In the genomic region with DNA sequence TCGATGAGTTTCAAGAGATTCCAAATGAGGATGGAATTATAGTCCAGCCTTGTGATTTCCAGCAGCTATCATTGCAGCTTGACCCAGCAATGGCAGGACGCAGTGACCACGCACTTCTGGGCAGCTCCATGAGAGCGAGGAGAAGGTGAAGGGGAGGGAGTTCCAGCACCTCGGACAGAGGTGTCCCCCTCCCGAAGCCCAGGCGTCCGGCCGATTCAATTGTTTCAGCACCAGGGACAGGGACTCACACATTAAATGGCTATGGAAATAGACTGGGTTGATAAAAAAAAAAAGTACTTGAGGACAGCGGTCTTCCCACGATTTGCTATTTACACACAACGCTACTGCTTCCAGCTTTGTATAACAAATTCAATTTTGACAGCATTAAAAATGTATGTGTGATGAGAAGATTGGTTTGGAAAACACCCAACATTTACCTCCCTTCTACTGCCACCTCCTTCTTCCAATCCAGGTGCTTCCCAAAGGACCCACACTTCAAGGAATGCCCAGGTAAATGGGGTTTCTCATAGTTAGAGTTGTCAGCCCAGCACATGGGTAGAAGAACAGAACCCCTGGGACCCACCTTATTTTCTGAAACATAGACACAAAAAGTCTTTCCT, we compare ENCODE assay signal across 1 cellular context.
A peak's percentile ranks its signal among the peaks of the same experiment; 100 is the strongest.
TF ChIP-seq lines count a peak whose summit lies in the region.

No MANE protein-coding gene starts in this region.

TF ChIP-seq in HEK293, 187 proteins besides CTCF, POLR2A, EP300 and RAD21 (continued from another document):
- TF ChIP-seq, protein P1, sequence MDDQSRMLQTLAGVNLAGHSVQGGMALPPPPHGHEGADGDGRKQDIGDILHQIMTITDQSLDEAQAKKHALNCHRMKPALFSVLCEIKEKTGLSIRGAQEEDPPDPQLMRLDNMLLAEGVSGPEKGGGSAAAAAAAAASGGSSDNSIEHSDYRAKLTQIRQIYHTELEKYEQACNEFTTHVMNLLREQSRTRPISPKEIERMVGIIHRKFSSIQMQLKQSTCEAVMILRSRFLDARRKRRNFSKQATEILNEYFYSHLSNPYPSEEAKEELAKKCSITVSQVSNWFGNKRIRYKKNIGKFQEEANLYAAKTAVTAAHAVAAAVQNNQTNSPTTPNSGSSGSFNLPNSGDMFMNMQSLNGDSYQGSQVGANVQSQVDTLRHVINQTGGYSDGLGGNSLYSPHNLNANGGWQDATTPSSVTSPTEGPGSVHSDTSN (CRISPR knock-in tag; IDR thresholded peaks at IDR 0.05): peak; percentile 87
- no peak for TF ChIP-seq SETDB1 (IDR thresholded peaks at IDR 0.05; ENCODE audit: insufficient read length, low read length)
- peak; percentile 84; the same call in 1 of the 2 replicates for TF ChIP-seq HOXD13 (CRISPR knock-in tag; IDR thresholded peaks at IDR 0.05; ENCODE audit: borderline replicate concordance)
- TF ChIP-seq MEIS1 (CRISPR knock-in tag; IDR thresholded peaks at IDR 0.05; ENCODE audit: borderline replicate concordance): peak; percentile 40; the same call in 1 of the 2 replicates
- TF ChIP-seq TRIM28 (IDR thresholded peaks at IDR 0.05; ENCODE audit: borderline replicate concordance, low read length): 0 out of 2 replicates have a peak, but pooled peaks have one; percentile 28
- TF ChIP-seq, protein P2, sequence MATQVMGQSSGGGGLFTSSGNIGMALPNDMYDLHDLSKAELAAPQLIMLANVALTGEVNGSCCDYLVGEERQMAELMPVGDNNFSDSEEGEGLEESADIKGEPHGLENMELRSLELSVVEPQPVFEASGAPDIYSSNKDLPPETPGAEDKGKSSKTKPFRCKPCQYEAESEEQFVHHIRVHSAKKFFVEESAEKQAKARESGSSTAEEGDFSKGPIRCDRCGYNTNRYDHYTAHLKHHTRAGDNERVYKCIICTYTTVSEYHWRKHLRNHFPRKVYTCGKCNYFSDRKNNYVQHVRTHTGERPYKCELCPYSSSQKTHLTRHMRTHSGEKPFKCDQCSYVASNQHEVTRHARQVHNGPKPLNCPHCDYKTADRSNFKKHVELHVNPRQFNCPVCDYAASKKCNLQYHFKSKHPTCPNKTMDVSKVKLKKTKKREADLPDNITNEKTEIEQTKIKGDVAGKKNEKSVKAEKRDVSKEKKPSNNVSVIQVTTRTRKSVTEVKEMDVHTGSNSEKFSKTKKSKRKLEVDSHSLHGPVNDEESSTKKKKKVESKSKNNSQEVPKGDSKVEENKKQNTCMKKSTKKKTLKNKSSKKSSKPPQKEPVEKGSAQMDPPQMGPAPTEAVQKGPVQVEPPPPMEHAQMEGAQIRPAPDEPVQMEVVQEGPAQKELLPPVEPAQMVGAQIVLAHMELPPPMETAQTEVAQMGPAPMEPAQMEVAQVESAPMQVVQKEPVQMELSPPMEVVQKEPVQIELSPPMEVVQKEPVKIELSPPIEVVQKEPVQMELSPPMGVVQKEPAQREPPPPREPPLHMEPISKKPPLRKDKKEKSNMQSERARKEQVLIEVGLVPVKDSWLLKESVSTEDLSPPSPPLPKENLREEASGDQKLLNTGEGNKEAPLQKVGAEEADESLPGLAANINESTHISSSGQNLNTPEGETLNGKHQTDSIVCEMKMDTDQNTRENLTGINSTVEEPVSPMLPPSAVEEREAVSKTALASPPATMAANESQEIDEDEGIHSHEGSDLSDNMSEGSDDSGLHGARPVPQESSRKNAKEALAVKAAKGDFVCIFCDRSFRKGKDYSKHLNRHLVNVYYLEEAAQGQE (tag by site-specific recombination; IDR thresholded peaks at IDR 0.05): peak; percentile 100
- TF ChIP-seq, protein P3, sequence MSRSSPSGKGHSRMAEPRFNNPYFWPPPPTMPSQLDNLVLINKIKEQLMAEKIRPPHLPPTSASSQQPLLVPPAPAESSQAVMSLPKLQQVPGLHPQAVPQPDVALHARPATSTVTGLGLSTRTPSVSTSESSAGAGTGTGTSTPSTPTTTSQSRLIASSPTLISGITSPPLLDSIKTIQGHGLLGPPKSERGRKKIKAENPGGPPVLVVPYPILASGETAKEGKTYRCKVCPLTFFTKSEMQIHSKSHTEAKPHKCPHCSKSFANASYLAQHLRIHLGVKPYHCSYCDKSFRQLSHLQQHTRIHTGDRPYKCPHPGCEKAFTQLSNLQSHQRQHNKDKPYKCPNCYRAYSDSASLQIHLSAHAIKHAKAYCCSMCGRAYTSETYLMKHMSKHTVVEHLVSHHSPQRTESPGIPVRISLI (tag by site-specific recombination; IDR thresholded peaks at IDR 0.05): peak; percentile 68; the same call in 1 of the 2 replicates
